Comparison of ENCODE assay signal across 12 cellular contexts in genomic region chr19:48819366-48819816, GRCh38. TPM values are rescaled to one million over a fixed set of nuclear protein-coding genes. Genes with fewer than 3 reads are reported as not detected.
DNase-seq lines count a peak whose midpoint lies in the region; ATAC-seq, FAIRE-seq and TF ChIP-seq lines count a peak whose summit lies in the region.
"Had no signal": no experiment of that assay in that cellular context is flagged by ENCODE, and none has a peak within 500 bp of the region (broad histone marks: within the 10 kb centered on the region; RNA-seq: fewer than 3 reads in every experiment).

No MANE protein-coding gene starts in this region.

- H3K36me3 ChIP-seq in bronchial epithelial cell (ENCODE audit: control insufficient read depth, insufficient read depth, low read length) (no peaks in the 10 kb centered on the region), WERI-Rb-1 (no peaks in the 10 kb centered on the region)
- H3K36me3 ChIP-seq: cardiac muscle cell, SJSA1 had no signal

- H3K27ac ChIP-seq in WERI-Rb-1 = no peak overlapping the region
- H3K27ac ChIP-seq: BLaER1, cardiac muscle cell, SJSA1 had no signal

- H3K9me3 Mint-ChIP-seq in activated CD4-positive, alpha-beta memory T cell treated with anti-CD3 and anti-CD28 coated beads, Interleukin-2, amount 10 ng/mL, durations not matched to agents 7 days and 5 days = no peaks in the 10 kb centered on the region

- TF ChIP-seq CTCF in bronchial epithelial cell (IDR thresholded peaks at IDR 0.05; ENCODE audit: insufficient read depth, low read length, severe bottlenecking) (no peak), lower leg skin (IDR thresholded peaks at IDR 0.05) (no peak), WERI-Rb-1 (IDR thresholded peaks at IDR 0.05; ENCODE audit: low read depth, low read length) (no peak)

- no peak for TF ChIP-seq POLR2A in lower leg skin (IDR thresholded peaks at IDR 0.05)

- no peaks in the 10 kb centered on the region for H3K9me3 ChIP-seq in WERI-Rb-1 (ENCODE audit: severe bottlenecking)

- CTCF ChIA-PET in activated CD4-positive, alpha-beta memory T cell treated with anti-CD3 and anti-CD28 coated beads, Interleukin-2, amount 10 ng/mL, durations not matched to agents 7 days and 5 days (lab: Charles Lee) = interaction anchor here (1.1 kb wide), 1 partner anchor 23 kb away, joined by 4 read pairs; no protein-coding TSS in a partner anchor

- peak; percentile 42 for DNase-seq in SIG-M5 treated with dmso at 0.1 percent for 504 hours (lab: John Stamatoyannopoulos, UW; ENCODE audit: unreplicated experiment)
- no peak for DNase-seq in SIG-M5 (lab: John Stamatoyannopoulos, UW)
- DNase-seq in bronchial epithelial cell (ENCODE audit: low read depth) = peak; percentile 85
- DNase-seq in lower leg skin (ENCODE audit: low spot score in 2 of 2) = peak; percentile 91 to 98
- DNase-seq in activated naive CD4-positive, alpha-beta T cell treated with Interleukin-2 at 50 U/mL for 16 hours = no peak
- DNase-seq in WERI-Rb-1 = no peak
- DNase-seq in activated CD4-positive, alpha-beta memory T cell treated with anti-CD3 and anti-CD28 coated beads, Interleukin-2, amount 10 ng/mL, durations not matched to agents 7 days and 5 days = no peak
- DNase-seq: stimulated activated CD4-positive, alpha-beta T cell treated with anti-CD3 and anti-CD28 coated beads, Interleukin-15, amount 100 ng/mL, for 24 hours had no signal

- intact Hi-C loops in lower leg skin (cut with DNase I; ENCODE audit: low total_unique reads) = no loop called here

- H3K4me3 ChIP-seq in bronchial epithelial cell (ENCODE audit: low read depth, low read length) (no peak overlapping the region), lower leg skin (ENCODE audit: low read depth, poor library complexity, severe bottlenecking) (no peak overlapping the region), WERI-Rb-1 (ENCODE audit: low read depth, low read length) (no peak overlapping the region)
- H3K4me3 ChIP-seq: BLaER1, cardiac muscle cell, SJSA1 had no signal

- H3K27ac Mint-ChIP-seq in activated CD4-positive, alpha-beta memory T cell treated with anti-CD3 and anti-CD28 coated beads, Interleukin-2, amount 10 ng/mL, durations not matched to agents 7 days and 5 days = no peak overlapping the region

- POLR2A ChIA-PET in activated CD4-positive, alpha-beta memory T cell treated with anti-CD3 and anti-CD28 coated beads, Interleukin-2, amount 10 ng/mL, durations not matched to agents 7 days and 5 days (lab: Charles Lee) = no interaction called here

- no peak overlapping the region for H3K4me3 Mint-ChIP-seq in activated CD4-positive, alpha-beta memory T cell treated with anti-CD3 and anti-CD28 coated beads, Interleukin-2, amount 10 ng/mL, durations not matched to agents 7 days and 5 days

- FAIRE-seq in bronchial epithelial cell (lab: Jason Lieb, UNC) = peak; percentile 99

- ATAC-seq in GM19324 (IDR thresholded peaks at IDR 0.05; ENCODE audit: low FRiP score, unreplicated experiment) = no peak

- no peaks in the 10 kb centered on the region for H3K36me3 Mint-ChIP-seq in activated CD4-positive, alpha-beta memory T cell treated with anti-CD3 and anti-CD28 coated beads, Interleukin-2, amount 10 ng/mL, durations not matched to agents 7 days and 5 days (ENCODE audit: low read depth)

- H3K4me1 Mint-ChIP-seq in activated CD4-positive, alpha-beta memory T cell treated with anti-CD3 and anti-CD28 coated beads, Interleukin-2, amount 10 ng/mL, durations not matched to agents 7 days and 5 days = peaks cover 8% of the 10 kb centered on the region

- 12 to 14% methylated on average over 4 of the region's 4 CpGs for WGBS in lower leg skin, 2 donors

- H3K27me3 Mint-ChIP-seq in activated CD4-positive, alpha-beta memory T cell treated with anti-CD3 and anti-CD28 coated beads, Interleukin-2, amount 10 ng/mL, durations not matched to agents 7 days and 5 days = peaks cover 2% of the 10 kb centered on the region

- H3K27me3 ChIP-seq in bronchial epithelial cell (ENCODE audit: control insufficient read depth, insufficient read depth, low read length) = no peaks in the 10 kb centered on the region
- no peaks in the 10 kb centered on the region for H3K27me3 ChIP-seq in WERI-Rb-1 (ENCODE audit: insufficient read depth, low read depth, severe bottlenecking)
- H3K27me3 ChIP-seq: BLaER1, cardiac muscle cell, SJSA1 had no signal

RNA-seq across cellular contexts. Expression of gene BCAT2, which starts 8.6 kb away (rescaled TPM):
- 14.0 and 21.3 TPM in 2 replicates for total RNA-seq in bronchial epithelial cell
- total RNA-seq in lower leg skin = 10 to 100 TPM; 20.3 to 61.4 (median 38.6) TPM
- total RNA-seq in activated CD4-positive, alpha-beta memory T cell treated with anti-CD3 and anti-CD28 coated beads, Interleukin-2, amount 10 ng/mL, durations not matched to agents 7 days and 5 days = 10 to 100 TPM; 39.8 TPM

RNA-seq across cellular contexts. Expression of gene HSD17B14, which starts 16.9 kb away (rescaled TPM):
- 1.3 and 1.9 TPM in 2 replicates for total RNA-seq in bronchial epithelial cell
- 1 to 10 TPM; 1.6 to 6.6 (median 5.4) TPM for total RNA-seq in lower leg skin
- total RNA-seq in activated CD4-positive, alpha-beta memory T cell treated with anti-CD3 and anti-CD28 coated beads, Interleukin-2, amount 10 ng/mL, durations not matched to agents 7 days and 5 days = under 1 TPM; 0.50 to 0.63 TPM
- total RNA-seq: SJSA1 had no signal

RNA-seq across cellular contexts. Expression of gene PLEKHA4, which starts 49.0 kb away (rescaled TPM):
- total RNA-seq in bronchial epithelial cell (0.79 and 2.2 TPM in 2 replicates), lower leg skin (1 to 10 TPM; 2.9 to 7.2 (median 6.3) TPM)
- total RNA-seq in activated CD4-positive, alpha-beta memory T cell treated with anti-CD3 and anti-CD28 coated beads, Interleukin-2, amount 10 ng/mL, durations not matched to agents 7 days and 5 days = 1 to 10 TPM; 4.5 to 5.5 TPM

RNA-seq across cellular contexts. Expression of gene PPP1R15A, which starts 52.8 kb away (rescaled TPM):
- 118 and 168 TPM in 2 replicates for total RNA-seq in bronchial epithelial cell
- total RNA-seq in lower leg skin = 100 to 1,000 TPM in 1 of 4 donors, 10 to 100 TPM in 3; 91.6 to 152 (median 97.5) TPM
- total RNA-seq in activated CD4-positive, alpha-beta memory T cell treated with anti-CD3 and anti-CD28 coated beads, Interleukin-2, amount 10 ng/mL, durations not matched to agents 7 days and 5 days = 10 to 100 TPM; 77.2 to 81.4 TPM

Comparison
In these comparisons a context has a peak if more than half of its experiments do, and no peak if none do; other contexts are left out.
1. DNase-seq: peak in SIG-M5 treated with dmso at 0.1 percent for 504 hours (single experiment), bronchial epithelial cell (single experiment) and lower leg skin (2 of 2); none in SIG-M5 (single experiment), activated naive CD4-positive, alpha-beta T cell treated with Interleukin-2 at 50 U/mL for 16 hours (single experiment), WERI-Rb-1 (single experiment) and activated CD4-positive, alpha-beta memory T cell treated with anti-CD3 and anti-CD28 coated beads, Interleukin-2, amount 10 ng/mL, durations not matched to agents 7 days and 5 days (single experiment).